In the genomic region with DNA sequence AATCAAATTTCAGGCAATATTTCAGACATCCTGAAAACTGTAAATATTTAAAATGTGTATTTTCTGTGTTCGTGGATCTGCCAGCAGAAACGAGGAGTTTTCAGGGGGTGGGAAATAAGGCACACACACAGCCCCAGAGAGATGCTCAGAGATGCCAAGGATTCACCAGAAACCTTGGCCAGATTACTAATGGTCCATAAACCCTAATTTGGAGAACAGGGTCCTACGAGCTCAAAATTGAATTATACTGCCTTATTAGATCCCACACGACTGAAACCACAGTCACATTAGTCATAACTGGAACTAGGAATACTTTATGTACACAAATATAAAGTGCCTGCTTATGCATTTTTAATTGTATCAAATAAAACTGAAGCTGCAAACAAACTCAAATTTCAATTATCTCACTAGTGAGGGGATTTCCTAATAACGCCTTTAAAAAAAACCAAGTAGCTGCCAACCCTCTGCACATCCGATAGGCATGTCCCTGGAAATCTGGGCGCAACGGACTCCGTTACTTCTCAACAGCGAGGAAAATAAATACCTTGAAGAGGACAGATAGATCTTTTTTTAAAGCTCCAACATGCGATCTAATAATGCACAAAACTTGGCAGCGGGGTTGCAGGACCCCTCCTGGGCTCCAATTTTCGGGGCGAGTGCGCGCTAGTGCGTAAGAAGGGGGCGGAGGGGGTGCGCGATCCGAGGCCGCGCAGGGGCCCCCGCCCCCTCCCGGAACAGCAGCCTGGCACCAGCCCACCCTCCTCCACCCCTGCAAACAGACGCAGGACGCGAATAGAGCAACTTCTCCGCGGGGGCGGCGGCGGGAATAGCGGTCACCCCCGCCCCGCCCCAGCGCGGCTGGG, we compare ENCODE assay signal across 1 cellular context.
TF ChIP-seq lines count a peak whose summit lies in the region.

No MANE protein-coding gene starts in this region.

TF ChIP-seq in HepG2, 621 proteins besides CTCF, POLR2A, EP300 and RAD21 (continued from another document and continues in another):
- TF ChIP-seq YEATS4 (CRISPR knock-in tag; IDR thresholded peaks at IDR 0.05; ENCODE audit: borderline replicate concordance) (0 out of 2 replicates have a peak, but pooled peaks have one; percentile 6), HDAC1 (CRISPR knock-in tag; IDR thresholded peaks at IDR 0.05) (peak; percentile 36), MAZ (IDR thresholded peaks at IDR 0.05; ENCODE audit: borderline replicate concordance, low read depth, low read length) (peak; percentile 78; the same call in 1 of the 2 replicates), MAZ (CRISPR knock-in tag; IDR thresholded peaks at IDR 0.05; ENCODE audit: low read depth) (0 out of 2 replicates have a peak, but pooled peaks have one; percentile 8), HNRNPLL (IDR thresholded peaks at IDR 0.05; ENCODE audit: low read depth, low read length, poor library complexity, severe bottlenecking) (peak; percentile 76), ZNF430 (CRISPR knock-in tag; IDR thresholded peaks at IDR 0.05) (no peak), ELF1 (CRISPR knock-in tag; IDR thresholded peaks at IDR 0.05) (0 out of 2 replicates have a peak, but pooled peaks have one; percentile 32), SOX6 (IDR thresholded peaks at IDR 0.05) (no peak), SOX6 (CRISPR knock-in tag; IDR thresholded peaks at IDR 0.05) (no peak), ZNF292 (CRISPR knock-in tag; IDR thresholded peaks at IDR 0.05; ENCODE audit: borderline replicate concordance, low read depth) (peak; percentile 66; the same call in 1 of the 2 replicates), HOXA3 (CRISPR knock-in tag; IDR thresholded peaks at IDR 0.05) (peak; percentile 41; the same call in 1 of the 2 replicates), ZKSCAN8 (CRISPR knock-in tag; IDR thresholded peaks at IDR 0.05; ENCODE audit: borderline replicate concordance) (0 out of 2 replicates have a peak, but pooled peaks have one; percentile 18)
- TF ChIP-seq, protein P1, sequence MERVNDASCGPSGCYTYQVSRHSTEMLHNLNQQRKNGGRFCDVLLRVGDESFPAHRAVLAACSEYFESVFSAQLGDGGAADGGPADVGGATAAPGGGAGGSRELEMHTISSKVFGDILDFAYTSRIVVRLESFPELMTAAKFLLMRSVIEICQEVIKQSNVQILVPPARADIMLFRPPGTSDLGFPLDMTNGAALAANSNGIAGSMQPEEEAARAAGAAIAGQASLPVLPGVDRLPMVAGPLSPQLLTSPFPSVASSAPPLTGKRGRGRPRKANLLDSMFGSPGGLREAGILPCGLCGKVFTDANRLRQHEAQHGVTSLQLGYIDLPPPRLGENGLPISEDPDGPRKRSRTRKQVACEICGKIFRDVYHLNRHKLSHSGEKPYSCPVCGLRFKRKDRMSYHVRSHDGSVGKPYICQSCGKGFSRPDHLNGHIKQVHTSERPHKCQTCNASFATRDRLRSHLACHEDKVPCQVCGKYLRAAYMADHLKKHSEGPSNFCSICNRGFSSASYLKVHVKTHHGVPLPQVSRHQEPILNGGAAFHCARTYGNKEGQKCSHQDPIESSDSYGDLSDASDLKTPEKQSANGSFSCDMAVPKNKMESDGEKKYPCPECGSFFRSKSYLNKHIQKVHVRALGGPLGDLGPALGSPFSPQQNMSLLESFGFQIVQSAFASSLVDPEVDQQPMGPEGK (CRISPR knock-in tag; IDR thresholded peaks at IDR 0.05) = peak; percentile 98
- TF ChIP-seq, protein P2, sequence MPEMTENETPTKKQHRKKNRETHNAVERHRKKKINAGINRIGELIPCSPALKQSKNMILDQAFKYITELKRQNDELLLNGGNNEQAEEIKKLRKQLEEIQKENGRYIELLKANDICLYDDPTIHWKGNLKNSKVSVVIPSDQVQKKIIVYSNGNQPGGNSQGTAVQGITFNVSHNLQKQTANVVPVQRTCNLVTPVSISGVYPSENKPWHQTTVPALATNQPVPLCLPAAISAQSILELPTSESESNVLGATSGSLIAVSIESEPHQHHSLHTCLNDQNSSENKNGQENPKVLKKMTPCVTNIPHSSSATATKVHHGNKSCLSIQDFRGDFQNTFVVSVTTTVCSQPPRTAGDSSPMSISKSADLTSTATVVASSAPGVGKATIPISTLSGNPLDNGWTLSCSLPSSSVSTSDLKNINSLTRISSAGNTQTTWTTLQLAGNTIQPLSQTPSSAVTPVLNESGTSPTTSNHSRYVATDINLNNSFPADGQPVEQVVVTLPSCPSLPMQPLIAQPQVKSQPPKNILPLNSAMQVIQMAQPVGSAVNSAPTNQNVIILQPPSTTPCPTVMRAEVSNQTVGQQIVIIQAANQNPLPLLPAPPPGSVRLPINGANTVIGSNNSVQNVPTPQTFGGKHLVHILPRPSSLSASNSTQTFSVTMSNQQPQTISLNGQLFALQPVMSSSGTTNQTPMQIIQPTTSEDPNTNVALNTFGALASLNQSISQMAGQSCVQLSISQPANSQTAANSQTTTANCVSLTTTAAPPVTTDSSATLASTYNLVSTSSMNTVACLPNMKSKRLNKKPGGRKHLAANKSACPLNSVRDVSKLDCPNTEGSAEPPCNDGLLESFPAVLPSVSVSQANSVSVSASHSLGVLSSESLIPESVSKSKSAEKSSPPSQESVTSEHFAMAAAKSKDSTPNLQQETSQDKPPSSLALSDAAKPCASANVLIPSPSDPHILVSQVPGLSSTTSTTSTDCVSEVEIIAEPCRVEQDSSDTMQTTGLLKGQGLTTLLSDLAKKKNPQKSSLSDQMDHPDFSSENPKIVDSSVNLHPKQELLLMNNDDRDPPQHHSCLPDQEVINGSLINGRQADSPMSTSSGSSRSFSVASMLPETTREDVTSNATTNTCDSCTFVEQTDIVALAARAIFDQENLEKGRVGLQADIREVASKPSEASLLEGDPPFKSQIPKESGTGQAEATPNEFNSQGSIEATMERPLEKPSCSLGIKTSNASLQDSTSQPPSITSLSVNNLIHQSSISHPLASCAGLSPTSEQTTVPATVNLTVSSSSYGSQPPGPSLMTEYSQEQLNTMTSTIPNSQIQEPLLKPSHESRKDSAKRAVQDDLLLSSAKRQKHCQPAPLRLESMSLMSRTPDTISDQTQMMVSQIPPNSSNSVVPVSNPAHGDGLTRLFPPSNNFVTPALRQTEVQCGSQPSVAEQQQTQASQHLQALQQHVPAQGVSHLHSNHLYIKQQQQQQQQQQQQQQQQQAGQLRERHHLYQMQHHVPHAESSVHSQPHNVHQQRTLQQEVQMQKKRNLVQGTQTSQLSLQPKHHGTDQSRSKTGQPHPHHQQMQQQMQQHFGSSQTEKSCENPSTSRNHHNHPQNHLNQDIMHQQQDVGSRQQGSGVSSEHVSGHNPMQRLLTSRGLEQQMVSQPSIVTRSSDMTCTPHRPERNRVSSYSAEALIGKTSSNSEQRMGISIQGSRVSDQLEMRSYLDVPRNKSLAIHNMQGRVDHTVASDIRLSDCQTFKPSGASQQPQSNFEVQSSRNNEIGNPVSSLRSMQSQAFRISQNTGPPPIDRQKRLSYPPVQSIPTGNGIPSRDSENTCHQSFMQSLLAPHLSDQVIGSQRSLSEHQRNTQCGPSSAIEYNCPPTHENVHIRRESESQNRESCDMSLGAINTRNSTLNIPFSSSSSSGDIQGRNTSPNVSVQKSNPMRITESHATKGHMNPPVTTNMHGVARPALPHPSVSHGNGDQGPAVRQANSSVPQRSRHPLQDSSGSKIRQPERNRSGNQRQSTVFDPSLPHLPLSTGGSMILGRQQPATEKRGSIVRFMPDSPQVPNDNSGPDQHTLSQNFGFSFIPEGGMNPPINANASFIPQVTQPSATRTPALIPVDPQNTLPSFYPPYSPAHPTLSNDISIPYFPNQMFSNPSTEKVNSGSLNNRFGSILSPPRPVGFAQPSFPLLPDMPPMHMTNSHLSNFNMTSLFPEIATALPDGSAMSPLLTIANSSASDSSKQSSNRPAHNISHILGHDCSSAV (CRISPR knock-in tag; IDR thresholded peaks at IDR 0.05; ENCODE audit: borderline replicate concordance) = 0 out of 2 replicates have a peak, but pooled peaks have one; percentile 50
- TF ChIP-seq, protein P3, sequence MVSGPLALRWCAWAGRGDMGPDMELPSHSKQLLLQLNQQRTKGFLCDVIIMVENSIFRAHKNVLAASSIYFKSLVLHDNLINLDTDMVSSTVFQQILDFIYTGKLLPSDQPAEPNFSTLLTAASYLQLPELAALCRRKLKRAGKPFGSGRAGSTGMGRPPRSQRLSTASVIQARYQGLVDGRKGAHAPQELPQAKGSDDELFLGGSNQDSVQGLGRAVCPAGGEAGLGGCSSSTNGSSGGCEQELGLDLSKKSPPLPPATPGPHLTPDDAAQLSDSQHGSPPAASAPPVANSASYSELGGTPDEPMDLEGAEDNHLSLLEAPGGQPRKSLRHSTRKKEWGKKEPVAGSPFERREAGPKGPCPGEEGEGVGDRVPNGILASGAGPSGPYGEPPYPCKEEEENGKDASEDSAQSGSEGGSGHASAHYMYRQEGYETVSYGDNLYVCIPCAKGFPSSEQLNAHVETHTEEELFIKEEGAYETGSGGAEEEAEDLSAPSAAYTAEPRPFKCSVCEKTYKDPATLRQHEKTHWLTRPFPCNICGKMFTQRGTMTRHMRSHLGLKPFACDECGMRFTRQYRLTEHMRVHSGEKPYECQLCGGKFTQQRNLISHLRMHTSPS (CRISPR knock-in tag; IDR thresholded peaks at IDR 0.05; ENCODE audit: low read depth) = peak; percentile 53
- TF ChIP-seq, protein P4, sequence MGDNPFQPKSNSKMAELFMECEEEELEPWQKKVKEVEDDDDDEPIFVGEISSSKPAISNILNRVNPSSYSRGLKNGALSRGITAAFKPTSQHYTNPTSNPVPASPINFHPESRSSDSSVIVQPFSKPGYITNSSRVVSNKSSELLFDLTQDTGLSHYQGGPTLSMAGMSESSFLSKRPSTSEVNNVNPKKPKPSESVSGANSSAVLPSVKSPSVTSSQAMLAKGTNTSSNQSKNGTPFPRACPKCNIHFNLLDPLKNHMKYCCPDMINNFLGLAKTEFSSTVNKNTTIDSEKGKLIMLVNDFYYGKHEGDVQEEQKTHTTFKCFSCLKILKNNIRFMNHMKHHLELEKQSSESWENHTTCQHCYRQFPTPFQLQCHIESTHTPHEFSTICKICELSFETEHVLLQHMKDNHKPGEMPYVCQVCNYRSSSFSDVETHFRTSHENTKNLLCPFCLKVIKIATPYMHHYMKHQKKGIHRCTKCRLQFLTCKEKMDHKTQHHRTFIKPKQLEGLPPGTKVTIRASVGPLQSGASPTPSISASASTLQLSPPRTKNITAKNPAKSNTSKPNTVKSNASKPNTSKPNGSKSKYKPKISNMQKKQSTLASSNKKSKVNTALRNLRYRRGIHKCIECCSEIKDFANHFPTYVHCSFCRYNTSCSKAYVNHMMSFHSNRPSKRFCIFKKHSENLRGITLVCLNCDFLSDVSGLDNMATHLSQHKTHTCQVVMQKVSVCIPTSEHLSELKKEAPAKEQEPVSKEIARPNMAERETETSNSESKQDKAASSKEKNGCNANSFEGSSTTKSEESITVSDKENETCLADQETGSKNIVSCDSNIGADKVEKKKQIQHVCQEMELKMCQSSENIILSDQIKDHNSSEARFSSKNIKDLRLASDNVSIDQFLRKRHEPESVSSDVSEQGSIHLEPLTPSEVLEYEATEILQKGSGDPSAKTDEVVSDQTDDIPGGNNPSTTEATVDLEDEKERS (CRISPR knock-in tag; IDR thresholded peaks at IDR 0.05) = no peak
- TF ChIP-seq, protein P5, sequence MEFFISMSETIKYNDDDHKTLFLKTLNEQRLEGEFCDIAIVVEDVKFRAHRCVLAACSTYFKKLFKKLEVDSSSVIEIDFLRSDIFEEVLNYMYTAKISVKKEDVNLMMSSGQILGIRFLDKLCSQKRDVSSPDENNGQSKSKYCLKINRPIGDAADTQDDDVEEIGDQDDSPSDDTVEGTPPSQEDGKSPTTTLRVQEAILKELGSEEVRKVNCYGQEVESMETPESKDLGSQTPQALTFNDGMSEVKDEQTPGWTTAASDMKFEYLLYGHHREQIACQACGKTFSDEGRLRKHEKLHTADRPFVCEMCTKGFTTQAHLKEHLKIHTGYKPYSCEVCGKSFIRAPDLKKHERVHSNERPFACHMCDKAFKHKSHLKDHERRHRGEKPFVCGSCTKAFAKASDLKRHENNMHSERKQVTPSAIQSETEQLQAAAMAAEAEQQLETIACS (CRISPR knock-in tag; IDR thresholded peaks at IDR 0.05) = peak; percentile 55; the same call in 1 of the 2 replicates
- TF ChIP-seq, protein P6, sequence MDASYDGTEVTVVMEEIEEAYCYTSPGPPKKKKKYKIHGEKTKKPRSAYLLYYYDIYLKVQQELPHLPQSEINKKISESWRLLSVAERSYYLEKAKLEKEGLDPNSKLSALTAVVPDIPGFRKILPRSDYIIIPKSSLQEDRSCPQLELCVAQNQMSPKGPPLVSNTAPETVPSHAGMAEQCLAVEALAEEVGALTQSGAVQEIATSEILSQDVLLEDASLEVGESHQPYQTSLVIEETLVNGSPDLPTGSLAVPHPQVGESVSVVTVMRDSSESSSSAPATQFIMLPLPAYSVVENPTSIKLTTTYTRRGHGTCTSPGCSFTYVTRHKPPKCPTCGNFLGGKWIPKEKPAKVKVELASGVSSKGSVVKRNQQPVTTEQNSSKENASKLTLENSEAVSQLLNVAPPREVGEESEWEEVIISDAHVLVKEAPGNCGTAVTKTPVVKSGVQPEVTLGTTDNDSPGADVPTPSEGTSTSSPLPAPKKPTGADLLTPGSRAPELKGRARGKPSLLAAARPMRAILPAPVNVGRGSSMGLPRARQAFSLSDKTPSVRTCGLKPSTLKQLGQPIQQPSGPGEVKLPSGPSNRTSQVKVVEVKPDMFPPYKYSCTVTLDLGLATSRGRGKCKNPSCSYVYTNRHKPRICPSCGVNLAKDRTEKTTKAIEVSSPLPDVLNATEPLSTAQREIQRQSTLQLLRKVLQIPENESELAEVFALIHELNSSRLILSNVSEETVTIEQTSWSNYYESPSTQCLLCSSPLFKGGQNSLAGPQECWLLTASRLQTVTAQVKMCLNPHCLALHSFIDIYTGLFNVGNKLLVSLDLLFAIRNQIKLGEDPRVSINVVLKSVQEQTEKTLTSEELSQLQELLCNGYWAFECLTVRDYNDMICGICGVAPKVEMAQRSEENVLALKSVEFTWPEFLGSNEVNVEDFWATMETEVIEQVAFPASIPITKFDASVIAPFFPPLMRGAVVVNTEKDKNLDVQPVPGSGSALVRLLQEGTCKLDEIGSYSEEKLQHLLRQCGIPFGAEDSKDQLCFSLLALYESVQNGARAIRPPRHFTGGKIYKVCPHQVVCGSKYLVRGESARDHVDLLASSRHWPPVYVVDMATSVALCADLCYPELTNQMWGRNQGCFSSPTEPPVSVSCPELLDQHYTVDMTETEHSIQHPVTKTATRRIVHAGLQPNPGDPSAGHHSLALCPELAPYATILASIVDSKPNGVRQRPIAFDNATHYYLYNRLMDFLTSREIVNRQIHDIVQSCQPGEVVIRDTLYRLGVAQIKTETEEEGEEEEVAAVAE (CRISPR knock-in tag; IDR thresholded peaks at IDR 0.05; ENCODE audit: borderline replicate concordance) = peak; percentile 57; the same call in 1 of the 2 replicates
- TF ChIP-seq, protein P7, sequence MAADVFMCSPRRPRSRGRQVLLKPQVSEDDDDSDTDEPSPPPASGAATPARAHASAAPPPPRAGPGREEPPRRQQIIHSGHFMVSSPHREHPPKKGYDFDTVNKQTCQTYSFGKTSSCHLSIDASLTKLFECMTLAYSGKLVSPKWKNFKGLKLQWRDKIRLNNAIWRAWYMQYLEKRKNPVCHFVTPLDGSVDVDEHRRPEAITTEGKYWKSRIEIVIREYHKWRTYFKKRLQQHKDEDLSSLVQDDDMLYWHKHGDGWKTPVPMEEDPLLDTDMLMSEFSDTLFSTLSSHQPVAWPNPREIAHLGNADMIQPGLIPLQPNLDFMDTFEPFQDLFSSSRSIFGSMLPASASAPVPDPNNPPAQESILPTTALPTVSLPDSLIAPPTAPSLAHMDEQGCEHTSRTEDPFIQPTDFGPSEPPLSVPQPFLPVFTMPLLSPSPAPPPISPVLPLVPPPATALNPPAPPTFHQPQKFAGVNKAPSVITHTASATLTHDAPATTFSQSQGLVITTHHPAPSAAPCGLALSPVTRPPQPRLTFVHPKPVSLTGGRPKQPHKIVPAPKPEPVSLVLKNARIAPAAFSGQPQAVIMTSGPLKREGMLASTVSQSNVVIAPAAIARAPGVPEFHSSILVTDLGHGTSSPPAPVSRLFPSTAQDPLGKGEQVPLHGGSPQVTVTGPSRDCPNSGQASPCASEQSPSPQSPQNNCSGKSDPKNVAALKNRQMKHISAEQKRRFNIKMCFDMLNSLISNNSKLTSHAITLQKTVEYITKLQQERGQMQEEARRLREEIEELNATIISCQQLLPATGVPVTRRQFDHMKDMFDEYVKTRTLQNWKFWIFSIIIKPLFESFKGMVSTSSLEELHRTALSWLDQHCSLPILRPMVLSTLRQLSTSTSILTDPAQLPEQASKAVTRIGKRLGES (CRISPR knock-in tag; IDR thresholded peaks at IDR 0.05; ENCODE audit: borderline replicate concordance) = no peak
